7 cellular contexts compared by ENCODE assay signal in genomic region chrX:91780008-91780407, GRCh38. TPM values are rescaled to one million over a fixed set of nuclear protein-coding genes. Genes with fewer than 3 reads are reported as not detected.
"Had no signal": no experiment of that assay in that cellular context is flagged by ENCODE, and none has a peak within 500 bp of the region (broad histone marks: within the 10 kb centered on the region; RNA-seq: fewer than 3 reads in every experiment).

No MANE protein-coding gene starts in this region.

RNA-seq across cellular contexts. Expression of gene PCDH11X, which starts 0.8 kb away (rescaled TPM):
- total RNA-seq: activated CD4-positive, alpha-beta T cell treated with anti-CD3 and anti-CD28 coated beads, Interleukin-2, amount 10 ng/mL, durations not matched to agents 7 days and 5 days; activated naive CD4-positive, alpha-beta T cell treated with anti-CD3 and anti-CD28 coated beads, Interleukin-2, amount 50 U/mL, for 72 hours; activated T-cell treated with anti-CD3 and anti-CD28 coated beads, Interleukin-2, amount 50 U/mL, for 72 hours; foreskin keratinocyte; kidney epithelial cell; left ventricle myocardium superior; renal cortical epithelial cell had no signal
- polyA plus RNA-seq: foreskin keratinocyte had no signal
